9 cellular contexts compared by ENCODE assay signal in the genomic region with DNA sequence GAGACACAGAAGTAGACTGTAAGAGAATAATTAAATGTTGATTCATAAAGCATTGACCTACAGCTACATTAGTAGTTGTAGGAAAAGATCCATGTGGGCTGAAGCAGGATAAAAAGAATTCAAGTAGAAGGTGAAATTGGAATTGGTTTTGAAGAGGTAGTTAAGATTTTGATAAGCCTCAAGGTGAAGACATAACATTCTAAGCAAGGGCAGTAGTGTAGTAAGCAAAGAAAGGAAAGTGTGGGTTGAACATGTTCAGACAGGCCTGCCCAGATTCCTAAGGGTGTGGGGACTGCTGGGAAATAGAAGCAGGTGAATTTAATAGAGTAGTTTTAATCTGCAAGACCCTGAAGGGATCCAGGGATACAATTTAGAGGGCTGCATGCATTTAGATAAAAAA. TPM values are rescaled to one million over a fixed set of nuclear protein-coding genes. Genes with fewer than 3 reads are reported as not detected.
DNase-seq lines count a peak whose midpoint lies in the region; ATAC-seq and TF ChIP-seq lines count a peak whose summit lies in the region.
"Had no signal": no experiment of that assay in that cellular context is flagged by ENCODE, and none has a peak within 500 bp of the region (broad histone marks: within the 10 kb centered on the region; RNA-seq: fewer than 3 reads in every experiment).

No MANE protein-coding gene starts in this region.

- peak overlapping the region; percentile 99 for H3K27ac Mint-ChIP-seq in activated CD4-positive, alpha-beta T cell treated with anti-CD3 and anti-CD28 coated beads for 36 hours
- H3K27ac Mint-ChIP-seq in T-cell, result peak overlapping the region; percentile 25 to 66
- H3K27ac Mint-ChIP-seq in stimulated activated effector memory CD8-positive, alpha-beta T cell treated with anti-CD3 and anti-CD28 coated beads, Interleukin-12 subunit alpha, Interleukin-12 subunit beta, amount 100 ng/mL, for 72 hours, result peak overlapping the region; percentile 89

- H3K27me3 ChIP-seq in foreskin keratinocyte, result no peaks in the 10 kb centered on the region
- no peaks in the 10 kb centered on the region for H3K27me3 ChIP-seq in BE2C
- H3K27me3 ChIP-seq: heart right ventricle had no signal

- CTCF ChIA-PET in activated CD4-positive, alpha-beta T cell treated with anti-CD3 and anti-CD28 coated beads for 36 hours (lab: Charles Lee), result interaction anchor here (0.8 to 7.6 kb wide), 5 partner anchors 13 to 95 kb away, joined by 3 to 49 read pairs (median 3); no protein-coding TSS in a partner anchor
- CTCF ChIA-PET in T-cell (lab: Charles Lee), result interaction anchor here (0.6 to 2.2 kb wide), 2 partner anchors 15 to 74 kb away, joined by 6 to 8 read pairs; no protein-coding TSS in a partner anchor

- intact Hi-C loops in activated CD4-positive, alpha-beta T cell treated with anti-CD3 and anti-CD28 coated beads for 36 hours (cut with DNase I, micrococcal nuclease), result loop anchor here (1.0 to 5.0 kb wide), 8 partner anchors 17 to 304 kb away; no protein-coding TSS in a partner anchor

- H3K36me3 Mint-ChIP-seq in activated CD4-positive, alpha-beta T cell treated with anti-CD3 and anti-CD28 coated beads for 36 hours (ENCODE audit: low read depth), result peaks cover 30% of the 10 kb centered on the region
- H3K36me3 Mint-ChIP-seq in T-cell, result peaks cover 9% of the 10 kb centered on the region
- peaks cover 60% of the 10 kb centered on the region for H3K36me3 Mint-ChIP-seq in stimulated activated effector memory CD8-positive, alpha-beta T cell treated with anti-CD3 and anti-CD28 coated beads, Interleukin-12 subunit alpha, Interleukin-12 subunit beta, amount 100 ng/mL, for 72 hours

- peak; percentile 16 for DNase-seq in activated CD4-positive, alpha-beta T cell treated with anti-CD3 and anti-CD28 coated beads for 36 hours
- DNase-seq in activated CD4-positive, alpha-beta T cell treated with anti-CD3 and anti-CD28 coated beads for 4 hours, result no peak
- DNase-seq in T-cell (no peak), foreskin keratinocyte (peak; percentile 32 to 71), BE2C (no peak), mucosa of gallbladder (ENCODE audit: low spot score) (no peak)
- no peak for DNase-seq in stimulated activated effector memory CD8-positive, alpha-beta T cell treated with anti-CD3 and anti-CD28 coated beads, Interleukin-12 subunit alpha, Interleukin-12 subunit beta, amount 100 ng/mL, for 72 hours (ENCODE audit: low spot score in 2 of 2)
- no peak for DNase-seq in activated CD4-positive, CD25-positive, alpha-beta regulatory T cell treated with anti-CD3 and anti-CD28 coated beads, Interleukin-2, amount 50 U/mL, for 72 hours
- DNase-seq: heart right ventricle had no signal

- H3K4me1 ChIP-seq in foreskin keratinocyte (peaks cover 62% of the 10 kb centered on the region), BE2C (peaks cover 8% of the 10 kb centered on the region)

- POLR2A ChIA-PET in activated CD4-positive, alpha-beta T cell treated with anti-CD3 and anti-CD28 coated beads for 36 hours (lab: Charles Lee), result interaction anchor here (0.6 to 1.0 kb wide), 2 partner anchors 14 to 252 kb away, joined by 3 read pairs; no protein-coding TSS in a partner anchor
- POLR2A ChIA-PET in T-cell (lab: Charles Lee), result interaction anchor here in 1 of 2 donors (0.6 kb wide), 1 partner anchor 10 kb away, joined by 4 read pairs; no protein-coding TSS in a partner anchor

- H3K36me3 ChIP-seq in BE2C, result no peaks in the 10 kb centered on the region; the same call in 1 of the 2 replicates
- H3K36me3 ChIP-seq: heart right ventricle had no signal

- H3K9me3 Mint-ChIP-seq in activated CD4-positive, alpha-beta T cell treated with anti-CD3 and anti-CD28 coated beads for 36 hours (ENCODE audit: low read depth), result peaks cover 5% of the 10 kb centered on the region
- no peaks in the 10 kb centered on the region for H3K9me3 Mint-ChIP-seq in T-cell
- no peaks in the 10 kb centered on the region for H3K9me3 Mint-ChIP-seq in stimulated activated effector memory CD8-positive, alpha-beta T cell treated with anti-CD3 and anti-CD28 coated beads, Interleukin-12 subunit alpha, Interleukin-12 subunit beta, amount 100 ng/mL, for 72 hours

- H3K27me3 Mint-ChIP-seq in activated CD4-positive, alpha-beta T cell treated with anti-CD3 and anti-CD28 coated beads for 36 hours, result no peaks in the 10 kb centered on the region
- H3K27me3 Mint-ChIP-seq in T-cell, result no peaks in the 10 kb centered on the region

- peaks cover 85% of the 10 kb centered on the region for H3K4me1 Mint-ChIP-seq in activated CD4-positive, alpha-beta T cell treated with anti-CD3 and anti-CD28 coated beads for 36 hours
- H3K4me1 Mint-ChIP-seq in T-cell, result peaks cover 85 to 88% (median 86%) of the 10 kb centered on the region in 3 donors
- H3K4me1 Mint-ChIP-seq in stimulated activated effector memory CD8-positive, alpha-beta T cell treated with anti-CD3 and anti-CD28 coated beads, Interleukin-12 subunit alpha, Interleukin-12 subunit beta, amount 100 ng/mL, for 72 hours, result peaks cover 79% of the 10 kb centered on the region

- no peak overlapping the region for H3K4me3 ChIP-seq in BE2C (ENCODE audit: low read depth, low read length)
- H3K4me3 ChIP-seq: heart right ventricle had no signal

- peak; percentile 15 for ATAC-seq in activated CD4-positive, alpha-beta T cell treated with anti-CD3 and anti-CD28 coated beads for 36 hours
- ATAC-seq in T-cell (replicated peaks in 1 of 4) (no peak), foreskin keratinocyte (peak; percentile 77)
- no peak for ATAC-seq in stimulated activated effector memory CD8-positive, alpha-beta T cell treated with anti-CD3 and anti-CD28 coated beads, Interleukin-12 subunit alpha, Interleukin-12 subunit beta, amount 100 ng/mL, for 72 hours

- peak overlapping the region; percentile 59 for H3K4me3 Mint-ChIP-seq in activated CD4-positive, alpha-beta T cell treated with anti-CD3 and anti-CD28 coated beads for 36 hours
- H3K4me3 Mint-ChIP-seq in T-cell, result peak overlapping the region; percentile 2 to 63 (median 35)
- H3K4me3 Mint-ChIP-seq in stimulated activated effector memory CD8-positive, alpha-beta T cell treated with anti-CD3 and anti-CD28 coated beads, Interleukin-12 subunit alpha, Interleukin-12 subunit beta, amount 100 ng/mL, for 72 hours, result peak overlapping the region; percentile 57

- no peaks in the 10 kb centered on the region for H3K9me3 ChIP-seq in BE2C
- H3K9me3 ChIP-seq: heart right ventricle had no signal

- peak overlapping the region; percentile 75 for H3K27ac ChIP-seq in foreskin keratinocyte

- no peak for TF ChIP-seq CTCF in foreskin keratinocyte (conservative IDR thresholded peaks at IDR 0.05)
- TF ChIP-seq CTCF in BE2C (IDR thresholded peaks at IDR 0.05; ENCODE audit: low read depth, low read length), result no peak

RNA-seq across cellular contexts. Expression of gene TAB2, which starts 19.0 kb away (rescaled TPM):
- total RNA-seq in activated CD4-positive, alpha-beta T cell treated with anti-CD3 and anti-CD28 coated beads for 36 hours, result 10 to 100 TPM; 65.8 to 94.1 TPM
- total RNA-seq in T-cell (100 to 1,000 TPM; 128 to 160 (median 146) TPM), foreskin keratinocyte (39.2 and 40.1 TPM in 2 replicates), mucosa of gallbladder (46.1 TPM)
- 12.7 and 16.0 TPM in 2 replicates for polyA plus RNA-seq in foreskin keratinocyte
- 30.2 TPM for polyA plus RNA-seq in BE2C (2012; ENCODE audit: insufficient read depth, insufficient read length, low read depth)

Comparison
In these comparisons a context has a peak if more than half of its experiments do, and no peak if none do; other contexts are left out.
1. DNase-seq: peak in activated CD4-positive, alpha-beta T cell treated with anti-CD3 and anti-CD28 coated beads for 36 hours (single experiment) and foreskin keratinocyte (2 of 2); none in activated CD4-positive, alpha-beta T cell treated with anti-CD3 and anti-CD28 coated beads for 4 hours (0 of 2), T-cell (0 of 34), stimulated activated effector memory CD8-positive, alpha-beta T cell treated with anti-CD3 and anti-CD28 coated beads, Interleukin-12 subunit alpha, Interleukin-12 subunit beta, amount 100 ng/mL, for 72 hours (0 of 2), activated CD4-positive, CD25-positive, alpha-beta regulatory T cell treated with anti-CD3 and anti-CD28 coated beads, Interleukin-2, amount 50 U/mL, for 72 hours (single experiment), BE2C (single experiment) and mucosa of gallbladder (single experiment).
2. ATAC-seq: peak in activated CD4-positive, alpha-beta T cell treated with anti-CD3 and anti-CD28 coated beads for 36 hours (single experiment) and foreskin keratinocyte (single experiment); none in T-cell (0 of 4) and stimulated activated effector memory CD8-positive, alpha-beta T cell treated with anti-CD3 and anti-CD28 coated beads, Interleukin-12 subunit alpha, Interleukin-12 subunit beta, amount 100 ng/mL, for 72 hours (single experiment).
3. H3K27ac Mint-ChIP-seq: peak in every context shown above with its lines; median percentile 99 in activated CD4-positive, alpha-beta T cell treated with anti-CD3 and anti-CD28 coated beads for 36 hours; 89 in stimulated activated effector memory CD8-positive, alpha-beta T cell treated with anti-CD3 and anti-CD28 coated beads, Interleukin-12 subunit alpha, Interleukin-12 subunit beta, amount 100 ng/mL, for 72 hours; 46 in T-cell.
4. Peak in every context shown above with its lines, with median percentiles within 50 percentile points of each other: H3K4me3 Mint-ChIP-seq.